Comparison of ENCODE assay signal across 3 cellular contexts in genomic region chr1:203270448-203270847, GRCh38.
TF ChIP-seq lines count a peak whose summit lies in the region.

No MANE protein-coding gene starts in this region.

TF ChIP-seq in SK-N-SH, 30 proteins besides CTCF, POLR2A, EP300 and RAD21:
- TF ChIP-seq IRF3 (IDR thresholded peaks at IDR 0.05; ENCODE audit: low read depth, low read length) (no peak), TCF12 (IDR thresholded peaks at IDR 0.05) (no peak), FOXM1 (IDR thresholded peaks at IDR 0.05; ENCODE audit: low read depth) (no peak)
TF ChIP-seq in SK-N-SH: peak in this region for 0.

TF ChIP-seq in SK-N-SH treated with all-trans-retinoic acid at 6 μM for 48 hours, 23 proteins besides CTCF, POLR2A, EP300 and RAD21:
- no peak for TF ChIP-seq ARNTL (CRISPR knock-in tag; IDR thresholded peaks at IDR 0.05; ENCODE audit: borderline replicate concordance, low read depth)
- no peak for TF ChIP-seq ZNF565 (CRISPR knock-in tag; conservative IDR thresholded peaks at IDR 0.05; ENCODE audit: low read depth)
- TF ChIP-seq CSDC2 (CRISPR knock-in tag; IDR thresholded peaks at IDR 0.05) = no peak
- TF ChIP-seq OSR1 (CRISPR knock-in tag; IDR thresholded peaks at IDR 0.05) = no peak
- no peak for TF ChIP-seq TCF4 (CRISPR knock-in tag; IDR thresholded peaks at IDR 0.05; ENCODE audit: borderline replicate concordance)
- no peak for TF ChIP-seq SNAI2 (CRISPR knock-in tag; IDR thresholded peaks at IDR 0.05)
- no peak for TF ChIP-seq ZNF70 (CRISPR knock-in tag; IDR thresholded peaks at IDR 0.05)
- TF ChIP-seq PATZ1 (CRISPR knock-in tag; IDR thresholded peaks at IDR 0.05; ENCODE audit: borderline replicate concordance) = no peak
- TF ChIP-seq PPARA (CRISPR knock-in tag; IDR thresholded peaks at IDR 0.05; ENCODE audit: borderline replicate concordance) = no peak
- TF ChIP-seq TOX (CRISPR knock-in tag; IDR thresholded peaks at IDR 0.05; ENCODE audit: borderline replicate concordance) = no peak
- no peak for TF ChIP-seq ISL1 (CRISPR knock-in tag; IDR thresholded peaks at IDR 0.05)
- no peak for TF ChIP-seq BACH2 (CRISPR knock-in tag; IDR thresholded peaks at IDR 0.05; ENCODE audit: borderline replicate concordance)
- no peak for TF ChIP-seq POU6F1 (CRISPR knock-in tag; IDR thresholded peaks at IDR 0.05; ENCODE audit: borderline replicate concordance, low read depth)
- no peak for TF ChIP-seq ZFP30 (CRISPR knock-in tag; IDR thresholded peaks at IDR 0.05)
- TF ChIP-seq ZNF8 (CRISPR knock-in tag; IDR thresholded peaks at IDR 0.05) = no peak
- TF ChIP-seq CREB5 (CRISPR knock-in tag; IDR thresholded peaks at IDR 0.05; ENCODE audit: low read depth) = no peak

TF ChIP-seq in IMR-90, 13 proteins besides CTCF, POLR2A, EP300 and RAD21:
- TF ChIP-seq MAZ (IDR thresholded peaks at IDR 0.05; ENCODE audit: borderline replicate concordance, low read depth, low read length) (no peak), MXI1 (IDR thresholded peaks at IDR 0.05; ENCODE audit: borderline replicate concordance, low read depth, low read length) (no peak), NFE2L2 (IDR thresholded peaks at IDR 0.05; ENCODE audit: low read depth, low read length) (no peak), BHLHE40 (IDR thresholded peaks at IDR 0.05; ENCODE audit: low read depth, low read length) (no peak), FOS (IDR thresholded peaks at IDR 0.05; ENCODE audit: low read depth, low read length) (no peak), SMC3 (IDR thresholded peaks at IDR 0.05; ENCODE audit: low read depth, low read length) (no peak), MAFK (IDR thresholded peaks at IDR 0.05; ENCODE audit: low read depth, low read length) (no peak), CEBPB (IDR thresholded peaks at IDR 0.05; ENCODE audit: low read depth, low read length) (no peak), RCOR1 (IDR thresholded peaks at IDR 0.05; ENCODE audit: insufficient replicate concordance, low read length) (no peak), RFX5 (IDR thresholded peaks at IDR 0.05; ENCODE audit: low read depth, low read length) (no peak), CHD1 (IDR thresholded peaks at IDR 0.05; ENCODE audit: low read depth, low read length) (no peak), ELK1 (IDR thresholded peaks at IDR 0.05; ENCODE audit: borderline replicate concordance, low read depth, low read length) (no peak), USF2 (IDR thresholded peaks at IDR 0.05; ENCODE audit: low read depth, low read length) (no peak)
